Comparison of ENCODE assay signal across 9 cellular contexts in the genomic region with DNA sequence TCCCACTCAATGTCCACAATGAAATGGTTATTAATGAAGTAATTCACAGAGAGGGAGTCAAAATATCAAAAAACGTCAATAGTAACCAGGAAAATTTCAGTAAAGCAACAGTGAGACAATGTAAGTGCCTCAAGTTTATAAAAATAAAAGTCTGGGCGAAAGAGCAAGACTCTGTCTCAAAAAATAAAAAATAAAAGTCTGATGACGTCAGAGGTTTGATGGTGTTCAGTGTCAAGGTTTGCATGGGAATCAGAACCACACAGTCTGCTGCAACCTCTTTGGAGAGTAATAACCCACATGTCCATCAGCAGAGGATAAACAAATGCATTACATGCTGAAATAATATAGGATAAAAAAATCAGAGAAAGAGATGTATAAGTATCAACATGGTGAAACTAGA.
"Had no signal": no experiment of that assay in that cellular context is flagged by ENCODE, and none has a peak within 500 bp of the region (broad histone marks: within the 10 kb centered on the region; RNA-seq: fewer than 3 reads in every experiment).

No MANE protein-coding gene starts in this region.

- DNase-seq: H9, HCEC 1CT, HFFc6, KG1 had no signal

- H3K36me3 Mint-ChIP-seq: IgD-negative memory B cell had no signal

- H3K4me3 Mint-ChIP-seq: GM23338, H9, HFFc6, IgD-negative memory B cell had no signal

- ATAC-seq: GM23338 had no signal

- H2AFZ ChIP-seq: GM23338 had no signal

- H3K4me2 ChIP-seq: GM23338 had no signal

- H3K9me3 Mint-ChIP-seq: GM23338, H9 had no signal

- H3K27ac Mint-ChIP-seq: GM23338, H9, HFFc6, IgD-negative memory B cell had no signal

- H3K27me3 Mint-ChIP-seq: IgD-negative memory B cell had no signal

- H3K4me3 ChIP-seq: GM23338 had no signal

- H3K4me1 Mint-ChIP-seq: GM23338, H9 had no signal

- FAIRE-seq: H1, H54, HTR-8/SVneo had no signal
